8 cellular contexts compared by ENCODE assay signal in the genomic region with DNA sequence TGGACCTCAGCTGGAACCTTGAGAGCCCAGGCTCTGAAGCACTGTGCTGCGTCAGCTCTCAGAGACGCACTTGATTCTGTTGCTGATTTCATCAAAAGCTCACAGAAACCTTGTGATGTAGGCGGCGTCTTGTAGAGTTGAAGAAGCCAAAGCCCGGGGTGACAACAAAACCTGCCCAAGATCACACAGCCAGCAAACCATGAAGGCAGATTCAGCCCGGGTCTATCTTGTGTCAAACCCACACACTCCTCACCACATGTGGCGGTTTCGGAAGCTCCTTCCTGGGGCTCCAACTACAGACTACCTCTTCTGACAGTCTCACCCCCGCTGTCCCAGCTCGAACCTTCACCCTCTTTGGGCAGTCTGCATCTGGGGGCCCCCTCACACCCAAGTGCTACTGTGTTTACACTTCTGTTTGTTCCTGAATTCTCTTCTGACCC. TPM values are rescaled to one million over a fixed set of nuclear protein-coding genes. Genes with fewer than 3 reads are reported as not detected.
A peak's percentile ranks its signal among the peaks of the same experiment; 100 is the strongest.
DNase-seq lines count a peak whose midpoint lies in the region; ATAC-seq, FAIRE-seq and TF ChIP-seq lines count a peak whose summit lies in the region.

No MANE protein-coding gene starts in this region.

- H3K9me3 Mint-ChIP-seq in stimulated activated effector memory CD8-positive, alpha-beta T cell treated with anti-CD3 and anti-CD28 coated beads, Interleukin-12 subunit alpha, Interleukin-12 subunit beta, amount 100 ng/mL, for 72 hours, result no peaks in the 10 kb centered on the region

- H3K4me3 ChIP-seq in gastroesophageal sphincter (no peak overlapping the region), H7 (ENCODE audit: insufficient read depth, low read depth, low read length) (no peak overlapping the region)

- TF ChIP-seq CTCF in GM13977 (IDR thresholded peaks at IDR 0.05; ENCODE audit: extremely low read depth, insufficient read depth, missing control alignments) (no peak), gastroesophageal sphincter (IDR thresholded peaks at IDR 0.05) (no peak)

- no peak overlapping the region for H3K27ac ChIP-seq in gastroesophageal sphincter

- peaks cover 96% of the 10 kb centered on the region for H3K4me1 Mint-ChIP-seq in stimulated activated effector memory CD8-positive, alpha-beta T cell treated with anti-CD3 and anti-CD28 coated beads, Interleukin-12 subunit alpha, Interleukin-12 subunit beta, amount 100 ng/mL, for 72 hours

- 79 to 90% methylated on average over 2 to 8 of the region's 10 CpGs for WGBS in gastroesophageal sphincter (ENCODE audit: low coverage in 1 of 2), 2 donors

- no peaks in the 10 kb centered on the region for H3K27me3 ChIP-seq in gastroesophageal sphincter
- peaks cover 4% of the 10 kb centered on the region; the same call in 1 of the 2 replicates for H3K27me3 ChIP-seq in H7 (ENCODE audit: control insufficient read depth, insufficient read depth, low read length)

- TF ChIP-seq POLR2A in gastroesophageal sphincter (IDR thresholded peaks at IDR 0.05), result no peak

- in situ Hi-C loops in GM13977 (cut with MboI; ENCODE audit: low pct_unique_long_range_greater_than_20kb, low sequenced_read_pairs, unreplicated experiment), result no loop called here

- no peak for TF ChIP-seq EP300 in gastroesophageal sphincter (IDR thresholded peaks at IDR 0.05)

- H3K36me3 ChIP-seq in gastroesophageal sphincter (no peaks in the 10 kb centered on the region), H7 (replicated peaks; ENCODE audit: control insufficient read depth, insufficient read depth, low read length) (no peaks in the 10 kb centered on the region)

- ATAC-seq in HG02938 (IDR thresholded peaks at IDR 0.05; ENCODE audit: unreplicated experiment) (peak; percentile 30), gastroesophageal sphincter (peak; percentile 36)
- ATAC-seq in stimulated activated effector memory CD8-positive, alpha-beta T cell treated with anti-CD3 and anti-CD28 coated beads, Interleukin-12 subunit alpha, Interleukin-12 subunit beta, amount 100 ng/mL, for 72 hours, result peak; percentile 80

- H3K27ac Mint-ChIP-seq in stimulated activated effector memory CD8-positive, alpha-beta T cell treated with anti-CD3 and anti-CD28 coated beads, Interleukin-12 subunit alpha, Interleukin-12 subunit beta, amount 100 ng/mL, for 72 hours, result peak overlapping the region; percentile 86

- H3K36me3 Mint-ChIP-seq in stimulated activated effector memory CD8-positive, alpha-beta T cell treated with anti-CD3 and anti-CD28 coated beads, Interleukin-12 subunit alpha, Interleukin-12 subunit beta, amount 100 ng/mL, for 72 hours, result peaks cover 18% of the 10 kb centered on the region

- DNase-seq in GM13977 (ENCODE audit: low spot score), result peak; percentile 59
- DNase-seq in activated CD4-positive, alpha-beta T cell treated with anti-CD3 and anti-CD28 coated beads for 24 hours (ENCODE audit: low read depth in 2 of 2), result peak; percentile 55 to 64
- peak; percentile 52 to 89 for DNase-seq in stimulated activated effector memory CD8-positive, alpha-beta T cell treated with anti-CD3 and anti-CD28 coated beads, Interleukin-12 subunit alpha, Interleukin-12 subunit beta, amount 100 ng/mL, for 72 hours (ENCODE audit: low spot score in 2 of 2)
- DNase-seq in H7, result no peak
- DNase-seq in SHP77 treated with DMSO at 0.1 percent for 48 hours (lab: John Stamatoyannopoulos, UW), result no peak
- no peak for DNase-seq in urothelium cell line (ENCODE audit: low spot score)

- H3K4me3 Mint-ChIP-seq in stimulated activated effector memory CD8-positive, alpha-beta T cell treated with anti-CD3 and anti-CD28 coated beads, Interleukin-12 subunit alpha, Interleukin-12 subunit beta, amount 100 ng/mL, for 72 hours, result peak overlapping the region; percentile 73

- no peaks in the 10 kb centered on the region for H3K4me1 ChIP-seq in gastroesophageal sphincter

- H3K9me3 ChIP-seq in gastroesophageal sphincter, result no peaks in the 10 kb centered on the region

- no peak for FAIRE-seq in urothelium cell line (lab: Jason Lieb, UNC)

RNA-seq across cellular contexts. Expression of a gene that starts 50.4 kb away (rescaled TPM):
- 1 to 10 TPM; 1.5 to 6.1 (median 3.2) TPM for total RNA-seq in gastroesophageal sphincter
- 0.26 and 0.48 TPM in 2 replicates for total RNA-seq in H7 (2014; rRNA removed; shearing (Covaris generic))

Comparison
In these comparisons a context has a peak if more than half of its experiments do, and no peak if none do; other contexts are left out.
1. DNase-seq: peak in GM13977 (single experiment), activated CD4-positive, alpha-beta T cell treated with anti-CD3 and anti-CD28 coated beads for 24 hours (2 of 2) and stimulated activated effector memory CD8-positive, alpha-beta T cell treated with anti-CD3 and anti-CD28 coated beads, Interleukin-12 subunit alpha, Interleukin-12 subunit beta, amount 100 ng/mL, for 72 hours (2 of 2); none in H7 (single experiment), SHP77 treated with DMSO at 0.1 percent for 48 hours (single experiment) and urothelium cell line (single experiment).
2. ATAC-seq: peak in every context shown above with its lines; median percentile 80 in stimulated activated effector memory CD8-positive, alpha-beta T cell treated with anti-CD3 and anti-CD28 coated beads, Interleukin-12 subunit alpha, Interleukin-12 subunit beta, amount 100 ng/mL, for 72 hours; 36 in gastroesophageal sphincter; 30 in HG02938.